In the genomic region with DNA sequence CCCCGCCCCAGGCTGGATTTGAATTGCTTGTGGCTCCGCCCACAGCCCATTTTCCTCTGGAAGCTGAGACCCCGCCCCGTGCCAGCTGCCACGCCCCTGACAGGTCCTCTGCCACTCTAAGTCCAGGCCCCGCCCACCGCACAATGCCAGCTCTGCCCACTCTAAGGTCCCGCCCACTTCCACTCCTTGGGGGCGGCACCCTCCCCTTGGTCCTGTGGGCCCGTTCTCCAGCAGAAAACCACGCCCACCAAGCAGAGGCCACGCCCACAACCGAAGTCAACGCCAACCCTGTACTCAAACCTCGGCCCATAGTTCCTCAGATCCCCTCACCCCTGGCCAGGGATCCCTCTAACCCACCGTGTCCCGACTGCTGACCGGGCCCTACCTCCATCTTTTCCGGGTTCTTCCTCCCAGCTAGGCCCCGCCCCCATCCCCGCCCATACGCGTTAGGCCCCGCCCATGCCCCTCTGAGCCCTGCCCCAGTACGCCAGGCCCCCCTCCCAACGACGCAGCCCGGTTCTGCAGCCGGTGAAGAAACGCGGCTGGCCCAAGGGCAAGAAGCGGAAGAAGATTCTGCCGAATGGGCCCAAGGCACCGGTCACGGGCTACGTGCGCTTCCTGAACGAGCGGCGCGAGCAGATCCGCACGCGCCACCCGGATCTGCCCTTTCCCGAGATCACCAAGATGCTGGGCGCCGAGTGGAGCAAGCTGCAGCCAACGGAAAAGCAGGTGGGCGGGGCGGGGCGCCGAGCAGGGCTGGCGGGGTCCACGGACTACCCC, we compare ENCODE assay signal across 8 cellular contexts. TPM values are rescaled to one million over a fixed set of nuclear protein-coding genes. Genes with fewer than 3 reads are reported as not detected.
DNase-seq lines count a peak whose midpoint lies in the region; ATAC-seq, FAIRE-seq and TF ChIP-seq lines count a peak whose summit lies in the region.

No MANE protein-coding gene starts in this region.

- TF ChIP-seq RAD21 in Ishikawa (IDR thresholded peaks at IDR 0.05; ENCODE audit: low read depth): no peak

- H3K36me3 Mint-ChIP-seq in naive B cell: peaks cover 0 to 7% of the 10 kb centered on the region in 2 donors

- peaks cover 20 to 24% (median 21%) of the 10 kb centered on the region in 3 donors for H3K4me1 Mint-ChIP-seq in naive B cell

- peak in 1 of 2 donors; percentile 7 for ATAC-seq in naive B cell (ENCODE audit: low read depth in 2 of 2)
- no peak for ATAC-seq in GM18868 (IDR thresholded peaks at IDR 0.05; ENCODE audit: unreplicated experiment)

- no peak for TF ChIP-seq EP300 in Ishikawa (IDR thresholded peaks at IDR 0.05; ENCODE audit: borderline replicate concordance)

- no peaks in the 10 kb centered on the region for H3K27me3 Mint-ChIP-seq in naive B cell

- H3K27ac Mint-ChIP-seq in naive B cell: peak overlapping the region in 3 of 6 donors; percentile 44 to 71 (median 64)

- H3K9me3 Mint-ChIP-seq in naive B cell: no peaks in the 10 kb centered on the region

- H3K4me3 Mint-ChIP-seq in naive B cell: peak overlapping the region; percentile 66 to 92 (median 80)

- DNase-seq in D721Med (ENCODE audit: insufficient read length, low spot score): peak; percentile 62
- peak; percentile 88 for DNase-seq in RCC 7860 (ENCODE audit: low spot score)
- DNase-seq in activated T-helper 1 cell treated with Interleukin-2 at 50 U/mL for 16 hours (ENCODE audit: low read depth): peak; percentile 49
- peak; percentile 95 for DNase-seq in fibroblast of gingiva (ENCODE audit: low read depth)
- peak; percentile 65 for DNase-seq in naive B cell
- DNase-seq in stimulated activated CD8-positive, alpha-beta memory T cell treated with anti-CD3 and anti-CD28 coated beads, Interleukin-7, amount 100 ng/mL, for 48 hours (ENCODE audit: extremely low read depth in 1 of 2, low read depth in 1 of 2): peak; percentile 83 to 97

- FAIRE-seq in D721Med (lab: Jason Lieb, UNC): no peak
- peak; percentile 71 for FAIRE-seq in RCC 7860 (lab: Jason Lieb, UNC)

- TF ChIP-seq CTCF in D721Med (IDR thresholded peaks at IDR 0.05; ENCODE audit: insufficient read depth, missing control alignments): no peak

TF ChIP-seq in Ishikawa, 13 proteins besides CTCF, POLR2A, EP300 and RAD21:
- TF ChIP-seq CREB1 (IDR thresholded peaks at IDR 0.05; ENCODE audit: low read depth): no peak
- peak; percentile 73 for TF ChIP-seq YY1 (IDR thresholded peaks at IDR 0.05; ENCODE audit: low read depth)
- no peak for TF ChIP-seq ZBTB7A (IDR thresholded peaks at IDR 0.05; ENCODE audit: low read depth)
- TF ChIP-seq REST (IDR thresholded peaks at IDR 0.05; ENCODE audit: low read depth): no peak
- TF ChIP-seq TCF12 (IDR thresholded peaks at IDR 0.05; ENCODE audit: low read depth): no peak
- no peak for TF ChIP-seq NFIC (IDR thresholded peaks at IDR 0.05)
- no peak for TF ChIP-seq EGR1 (IDR thresholded peaks at IDR 0.05)

RNA-seq across cellular contexts. Expression of gene HMG20B, which starts 1.3 kb away (rescaled TPM):
- polyA plus RNA-seq in naive B cell (ENCODE audit: low read depth in 6 of 6): 10 to 100 TPM; 36.4 to 46.9 (median 44.3) TPM

RNA-seq across cellular contexts. Expression of gene GIPC3, which starts 11.2 kb away (rescaled TPM):
- 1 to 10 TPM in 1 of 6 donors, under 1 TPM in 4, not detected in 1; 0.06 to 1.0 (median 0.21) TPM for polyA plus RNA-seq in naive B cell (ENCODE audit: low read depth in 6 of 6)

RNA-seq across cellular contexts. Expression of gene MFSD12, which starts 16.7 kb away (rescaled TPM):
- polyA plus RNA-seq in naive B cell (ENCODE audit: low read depth in 6 of 6): 10 to 100 TPM; 19.1 to 37.6 (median 26.7) TPM

RNA-seq across cellular contexts. Expression of gene TBXA2R, which starts 32.6 kb away (rescaled TPM):
- 10 to 100 TPM; 15.9 to 32.5 (median 22.7) TPM for polyA plus RNA-seq in naive B cell (ENCODE audit: low read depth in 6 of 6)

RNA-seq across cellular contexts. Expression of gene TEKTIP1, which starts 35.1 kb away (rescaled TPM):
- under 1 TPM in 1 of 6 donors, not detected in 5; 0.56 TPM for polyA plus RNA-seq in naive B cell (ENCODE audit: low read depth in 6 of 6)
